In genomic region chr9:137378688-137379410, GRCh38 we compare ENCODE assay signal across 2 cellular contexts. TPM values are rescaled to one million over a fixed set of nuclear protein-coding genes. Genes with fewer than 3 reads are reported as not detected.
"Had no signal": no experiment of that assay in that cellular context is flagged by ENCODE, and none has a peak within 500 bp of the region (broad histone marks: within the 10 kb centered on the region; RNA-seq: fewer than 3 reads in every experiment).

No MANE protein-coding gene starts in this region.

RNA-seq across cellular contexts. Expression of gene NOXA1, which starts 44.3 kb away (rescaled TPM):
- total RNA-seq: OCI-LY7, RPMI7951 had no signal
